8 cellular contexts compared by ENCODE assay signal in the genomic region with DNA sequence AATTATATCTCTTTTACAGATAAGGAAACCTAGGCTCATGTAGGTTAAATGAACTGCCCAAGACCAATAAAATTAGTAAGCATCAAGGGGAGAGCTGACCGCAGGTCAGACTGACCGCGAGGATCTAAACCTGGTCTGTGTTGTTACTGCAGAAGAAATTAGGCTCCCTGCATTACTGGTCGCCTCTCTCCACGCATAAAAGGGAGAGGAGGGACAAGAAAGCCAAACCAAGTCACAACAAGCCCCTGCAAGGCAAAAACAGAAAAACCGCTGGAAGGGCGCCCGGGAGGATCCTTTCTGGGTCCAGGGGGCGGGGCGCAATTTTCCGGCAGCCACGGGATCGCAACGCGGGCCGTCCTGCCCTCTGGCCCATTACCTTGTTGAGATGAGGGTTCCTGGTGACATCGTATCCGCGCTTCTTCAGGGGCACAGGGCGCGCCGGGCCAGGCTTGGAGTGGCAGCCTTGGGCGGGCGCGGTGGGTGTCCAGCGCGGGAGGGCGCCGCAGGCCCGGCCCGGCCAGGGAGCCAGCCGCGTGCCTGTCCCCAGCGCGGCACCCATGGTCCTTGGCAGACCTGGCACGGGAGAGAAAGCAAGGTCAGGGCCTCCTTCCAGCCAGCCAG. TPM values are rescaled to one million over a fixed set of nuclear protein-coding genes. Genes with fewer than 3 reads are reported as not detected.
A peak's percentile ranks its signal among the peaks of the same experiment; 100 is the strongest.
DNase-seq lines count a peak whose midpoint lies in the region; ATAC-seq and TF ChIP-seq lines count a peak whose summit lies in the region.

No MANE protein-coding gene starts in this region.

- peak overlapping the region; percentile 78 for H3K9ac ChIP-seq in Loucy (ENCODE audit: low read depth, low read length, poor library complexity, severe bottlenecking)

- no peak overlapping the region for H3K27ac Mint-ChIP-seq in T-helper 2 cell treated with Interferon-gamma antibody and Interleukin-4, amounts not matched to agents 5 μg/mL and 100 μg/mL, for 36 hours
- H3K27ac Mint-ChIP-seq in activated naive CD8-positive, alpha-beta T cell treated with anti-CD3 and anti-CD28 coated beads for 36 hours = peak overlapping the region; percentile 42
- H3K27ac Mint-ChIP-seq in osteocyte (ENCODE audit: unreplicated experiment) = peak overlapping the region; percentile 87

- peaks cover 39% of the 10 kb centered on the region for H3K79me2 ChIP-seq in Loucy (ENCODE audit: insufficient read depth, low read length)

- H3K9me2 ChIP-seq in Loucy (replicated peaks; ENCODE audit: low read depth, low read length) = no peaks in the 10 kb centered on the region

- H3K36me3 Mint-ChIP-seq in T-helper 2 cell treated with Interferon-gamma antibody and Interleukin-4, amounts not matched to agents 5 μg/mL and 100 μg/mL, for 36 hours (ENCODE audit: low read depth) = no peaks in the 10 kb centered on the region
- H3K36me3 Mint-ChIP-seq in activated naive CD8-positive, alpha-beta T cell treated with anti-CD3 and anti-CD28 coated beads for 36 hours = peaks cover 2% of the 10 kb centered on the region
- H3K36me3 Mint-ChIP-seq in osteocyte (ENCODE audit: unreplicated experiment) = peaks cover 21% of the 10 kb centered on the region

- whole genome bisulfite sequencing in heart left ventricle, 4 donors = 0 to 3% (median 1%) methylated on average over 8 to 36 of the region's 36 CpGs

- no peaks in the 10 kb centered on the region for H3F3A ChIP-seq in Loucy (ENCODE audit: low read depth)

- peak in 1 of 2 donors; percentile 43 for TF ChIP-seq POLR2A in heart left ventricle (IDR thresholded peaks at IDR 0.05)

- no peaks in the 10 kb centered on the region for H3K9me3 ChIP-seq in Loucy (ENCODE audit: insufficient read depth, low read depth, low read length)
- no peaks in the 10 kb centered on the region for H3K9me3 ChIP-seq in heart left ventricle

- peak overlapping the region; percentile 62 for H2AFZ ChIP-seq in Loucy (ENCODE audit: low read length)

- ATAC-seq in heart left ventricle (peak; percentile 38 to 79 (median 72)), HG02870 (IDR thresholded peaks at IDR 0.05; ENCODE audit: unreplicated experiment) (no peak), HG03097 (IDR thresholded peaks at IDR 0.05; ENCODE audit: low FRiP score, unreplicated experiment) (no peak)

- no peaks in the 10 kb centered on the region for H4K20me1 ChIP-seq in Loucy (ENCODE audit: insufficient read depth, low read length, poor library complexity, severe bottlenecking)

- H3K27me3 Mint-ChIP-seq in T-helper 2 cell treated with Interferon-gamma antibody and Interleukin-4, amounts not matched to agents 5 μg/mL and 100 μg/mL, for 36 hours (ENCODE audit: low read depth) = peaks cover 40% of the 10 kb centered on the region
- H3K27me3 Mint-ChIP-seq in activated naive CD8-positive, alpha-beta T cell treated with anti-CD3 and anti-CD28 coated beads for 36 hours = peaks cover 59% of the 10 kb centered on the region
- H3K27me3 Mint-ChIP-seq in osteocyte (ENCODE audit: unreplicated experiment) = no peaks in the 10 kb centered on the region

- TF ChIP-seq CTCF in Loucy (conservative IDR thresholded peaks at IDR 0.05; ENCODE audit: low read length) (no peak), heart left ventricle (IDR thresholded peaks at IDR 0.05) (peak in 3 of 12 donors; percentile 6 to 15 (median 11)), osteocyte (IDR thresholded peaks at IDR 0.05) (peak; percentile 15)

- DNase-seq in T-helper 2 cell treated with Interferon-gamma antibody and Interleukin-4, amounts not matched to agents 5 μg/mL and 100 μg/mL, for 36 hours (ENCODE audit: low spot score) = no peak
- DNase-seq in T-helper 2 cell (no peak), heart left ventricle (peak; percentile 84 to 92 (median 88)), osteocyte (ENCODE audit: extremely low spot score, unreplicated experiment) (no peak)
- DNase-seq in activated naive CD8-positive, alpha-beta T cell treated with anti-CD3 and anti-CD28 coated beads for 36 hours = peak; percentile 8

- H3K4me3 Mint-ChIP-seq in T-helper 2 cell treated with Interferon-gamma antibody and Interleukin-4, amounts not matched to agents 5 μg/mL and 100 μg/mL, for 36 hours = peak overlapping the region; percentile 71
- H3K4me3 Mint-ChIP-seq in activated naive CD8-positive, alpha-beta T cell treated with anti-CD3 and anti-CD28 coated beads for 36 hours = peak overlapping the region; percentile 78
- H3K4me3 Mint-ChIP-seq in osteocyte (ENCODE audit: unreplicated experiment) = peak overlapping the region; percentile 75

- no peaks in the 10 kb centered on the region for H3K27me3 ChIP-seq in Loucy (ENCODE audit: insufficient read depth, low read length, poor library complexity, severe bottlenecking)
- no peaks in the 10 kb centered on the region for H3K27me3 ChIP-seq in heart left ventricle

- intact Hi-C loops in heart left ventricle (cut with DNase I) = loop anchor here in 6 of 10 donors (2.0 to 10.0 kb wide), 8 partner anchors 44 to 217 kb away; partner anchors contain the start of gene PRSS23 (in 4 of the 6)

- no peaks in the 10 kb centered on the region for H3K36me3 ChIP-seq in Loucy (ENCODE audit: insufficient read depth, low read length)
- no peaks in the 10 kb centered on the region for H3K36me3 ChIP-seq in heart left ventricle

- H3K4me2 ChIP-seq in Loucy (ENCODE audit: low read depth, low read length, poor library complexity, severe bottlenecking) = peak overlapping the region; percentile 74

- H3K4me3 ChIP-seq in Loucy (ENCODE audit: low read length, poor library complexity, severe bottlenecking) (peak overlapping the region; percentile 76), heart left ventricle (peak overlapping the region; percentile 62 to 91 (median 75))

- H3K4me1 Mint-ChIP-seq in T-helper 2 cell treated with Interferon-gamma antibody and Interleukin-4, amounts not matched to agents 5 μg/mL and 100 μg/mL, for 36 hours (ENCODE audit: low read depth) = peaks cover 4% of the 10 kb centered on the region
- peaks cover 9% of the 10 kb centered on the region for H3K4me1 Mint-ChIP-seq in activated naive CD8-positive, alpha-beta T cell treated with anti-CD3 and anti-CD28 coated beads for 36 hours
- peaks cover 56% of the 10 kb centered on the region for H3K4me1 Mint-ChIP-seq in osteocyte (ENCODE audit: unreplicated experiment)

- H3K9me3 Mint-ChIP-seq in T-helper 2 cell treated with Interferon-gamma antibody and Interleukin-4, amounts not matched to agents 5 μg/mL and 100 μg/mL, for 36 hours = no peaks in the 10 kb centered on the region
- no peaks in the 10 kb centered on the region for H3K9me3 Mint-ChIP-seq in activated naive CD8-positive, alpha-beta T cell treated with anti-CD3 and anti-CD28 coated beads for 36 hours
- H3K9me3 Mint-ChIP-seq in osteocyte (ENCODE audit: unreplicated experiment) = no peaks in the 10 kb centered on the region

- peak overlapping the region; percentile 84 to 98 (median 94) for H3K27ac ChIP-seq in heart left ventricle

- peaks cover 43% of the 10 kb centered on the region for H3K4me1 ChIP-seq in Loucy (ENCODE audit: insufficient read depth, low read length, poor library complexity, severe bottlenecking)
- peaks cover 0 to 50% (median 24%) of the 10 kb centered on the region in 12 donors for H3K4me1 ChIP-seq in heart left ventricle

RNA-seq across cellular contexts. Expression of gene ME3, which starts 0.9 kb away (rescaled TPM):
- total RNA-seq in activated naive CD8-positive, alpha-beta T cell treated with anti-CD3 and anti-CD28 coated beads for 36 hours = 1 to 10 TPM; 3.8 to 4.8 TPM
- 10 to 100 TPM; 26.6 to 51.5 (median 33.5) TPM for total RNA-seq in heart left ventricle
- 10 to 100 TPM; 11.3 to 24.1 TPM for polyA plus RNA-seq in heart left ventricle
- 17.5 and 19.5 TPM in 2 replicates for total RNA-seq in osteocyte

Comparison
In these comparisons a context has a peak if more than half of its experiments do, and no peak if none do; other contexts are left out.
1. DNase-seq: peak in activated naive CD8-positive, alpha-beta T cell treated with anti-CD3 and anti-CD28 coated beads for 36 hours (single experiment) and heart left ventricle (5 of 5); none in T-helper 2 cell treated with Interferon-gamma antibody and Interleukin-4, amounts not matched to agents 5 μg/mL and 100 μg/mL, for 36 hours (single experiment), T-helper 2 cell (0 of 5) and osteocyte (single experiment).
2. ATAC-seq: peak in heart left ventricle (4 of 4); none in HG02870 (single experiment) and HG03097 (single experiment).
3. Peak in every context shown above with its lines, with median percentiles within 50 percentile points of each other: H3K4me3 Mint-ChIP-seq.